Comparison of ENCODE assay signal across 1 cellular context in genomic region chr19:58278156-58279041, GRCh38.
TF ChIP-seq lines count a peak whose summit lies in the region.

Gene ZNF8 (plus strand): TSS chr19:58278955. CDS start chr19:58279082, 127 bp downstream.

TF ChIP-seq in K562, 482 proteins besides CTCF, POLR2A, EP300 and RAD21 (continued from another document and continues in another):
- TF ChIP-seq ZBTB33 (CRISPR knock-in tag; IDR thresholded peaks at IDR 0.05) (peak; percentile 52; the same call in 1 of the 2 replicates), ESRRA (IDR thresholded peaks at IDR 0.05; ENCODE audit: borderline replicate concordance, low read depth) (peak; percentile 73; the same call in 1 of the 2 replicates), PML (IDR thresholded peaks at IDR 0.05; ENCODE audit: low read length) (peak; percentile 55; the same call in 1 of the 2 replicates), RBM25 (IDR thresholded peaks at IDR 0.05; ENCODE audit: low read depth, low read length, severe bottlenecking) (peak; percentile 97), OTX1 (CRISPR knock-in tag; IDR thresholded peaks at IDR 0.05) (peak; percentile 82), CREBBP (IDR thresholded peaks at IDR 0.05; ENCODE audit: low read depth, low read length) (no peak), ZBED1 (IDR thresholded peaks at IDR 0.05) (peak; percentile 68; the same call in 1 of the 2 replicates), RFX1 (IDR thresholded peaks at IDR 0.05) (peak; percentile 52; the same call in 1 of the 2 replicates), RNF2 (IDR thresholded peaks at IDR 0.05) (peak; percentile 72; the same call in 1 of the 2 replicates), MGA (IDR thresholded peaks at IDR 0.05) (peak; percentile 4), ATF7 (IDR thresholded peaks at IDR 0.05) (peak; percentile 73; the same call in 1 of the 2 replicates), HBP1 (CRISPR knock-in tag; IDR thresholded peaks at IDR 0.05) (no peak), TCF7 (IDR thresholded peaks at IDR 0.05; ENCODE audit: borderline replicate concordance) (0 out of 2 replicates have a peak, but pooled peaks have one; percentile 14), ZNF224 (CRISPR knock-in tag; IDR thresholded peaks at IDR 0.05) (no peak), TBP (optimal IDR thresholded peaks at IDR 0.05; ENCODE audit: low read depth, low read length) (peak; percentile 79), C11orf30 (IDR thresholded peaks at IDR 0.05; ENCODE audit: low read depth) (peak; percentile 23; the same call in 1 of the 2 replicates), E2F3 (CRISPR knock-in tag; IDR thresholded peaks at IDR 0.05) (peak; percentile 68), SUPT5H (IDR thresholded peaks at IDR 0.05) (peak; percentile 88), SMARCA4 (IDR thresholded peaks at IDR 0.05) (peak; percentile 45; the same call in 1 of the 2 replicates), TOE1 (IDR thresholded peaks at IDR 0.05; ENCODE audit: borderline replicate concordance) (0 out of 2 replicates have a peak, but pooled peaks have one; percentile 15), TOE1 (CRISPR knock-in tag; IDR thresholded peaks at IDR 0.05; ENCODE audit: borderline replicate concordance, low read depth) (no peak), ZNF134 (CRISPR knock-in tag; conservative IDR thresholded peaks at IDR 0.05) (no peak), ZNF699 (CRISPR knock-in tag; IDR thresholded peaks at IDR 0.05; ENCODE audit: insufficient replicate concordance) (no peak), L3MBTL2 (IDR thresholded peaks at IDR 0.05) (peak; percentile 62), FOS (IDR thresholded peaks at IDR 0.05; ENCODE audit: extremely low read depth, insufficient read length) (peak; percentile 99), RNF219 (CRISPR knock-in tag; IDR thresholded peaks at IDR 0.05) (no peak), HNRNPUL1 (IDR thresholded peaks at IDR 0.05; ENCODE audit: low read length) (no peak), HNRNPH1 (optimal IDR thresholded peaks at IDR 0.05; ENCODE audit: low read depth, low read length) (no peak), UBTF (IDR thresholded peaks at IDR 0.05; ENCODE audit: borderline replicate concordance in 1 of 2, low read depth in 2 of 2, low read length in 2 of 2) (0 out of 4 replicates have a peak, but pooled peaks have one; percentile 41 to 57), SLC30A9 (CRISPR knock-in tag; IDR thresholded peaks at IDR 0.05) (no peak), PPARD (CRISPR knock-in tag; IDR thresholded peaks at IDR 0.05) (no peak), ZNF740 (CRISPR knock-in tag; IDR thresholded peaks at IDR 0.05) (no peak), ZNF740 (tag; IDR thresholded peaks at IDR 0.05) (no peak), GTF2B (IDR thresholded peaks at IDR 0.05; ENCODE audit: extremely low read depth, insufficient read length) (no peak), JUN (IDR thresholded peaks at IDR 0.05; ENCODE audit: borderline replicate concordance, low read depth, low read length) (0 out of 2 replicates have a peak, but pooled peaks have one; percentile 30), JUN (CRISPR knock-in tag; IDR thresholded peaks at IDR 0.05; ENCODE audit: borderline replicate concordance) (no peak), ZSCAN32 (CRISPR knock-in tag; IDR thresholded peaks at IDR 0.05) (0 out of 2 replicates have a peak, but pooled peaks have one; percentile 38), NBN (IDR thresholded peaks at IDR 0.05; ENCODE audit: low read depth) (0 out of 2 replicates have a peak, but pooled peaks have one; percentile 24), CBX5 (IDR thresholded peaks at IDR 0.05; ENCODE audit: borderline replicate concordance, low read depth) (peak; percentile 11; the same call in 1 of the 2 replicates), IFI16 (CRISPR knock-in tag; IDR thresholded peaks at IDR 0.05) (0 out of 2 replicates have a peak, but pooled peaks have one; percentile 27)
